8 cellular contexts compared by ENCODE assay signal in genomic region chr3:42013652-42014442, GRCh38. TPM values are rescaled to one million over a fixed set of nuclear protein-coding genes. Genes with fewer than 3 reads are reported as not detected.
A peak's percentile ranks its signal among the peaks of the same experiment; 100 is the strongest.
DNase-seq lines count a peak whose midpoint lies in the region; ATAC-seq lines count a peak whose summit lies in the region.

No MANE protein-coding gene starts in this region.

- 1% methylated on average over 50 to 82 of the region's 110 CpGs for WGBS in mesodermal cell (ENCODE audit: insufficient coverage in 2 of 2), 2 experiments

- peak; percentile 57 for DNase-seq in NCI-H748 (lab: John Stamatoyannopoulos, UW; ENCODE audit: unreplicated experiment)
- no peak for DNase-seq in NCI-H748 treated with DMSO at 0.1 percent for 48 hours (lab: John Stamatoyannopoulos, UW)
- peak; percentile 38 for DNase-seq in dermis blood vessel endothelial cell
- DNase-seq in substantia nigra (lab: John Stamatoyannopoulos, UW), result peak in 18 of 49 donors; percentile 4 to 67 (median 27)

- H3K36me3 ChIP-seq in mesodermal cell (ENCODE audit: control insufficient read depth, insufficient read depth, low read length), result no peaks in the 10 kb centered on the region

- H3K4me3 ChIP-seq in mesodermal cell (ENCODE audit: extremely low read depth, insufficient read depth, low read length, poor library complexity, severe bottlenecking), result peak overlapping the region; percentile 69

- no peaks in the 10 kb centered on the region for H3K9me3 ChIP-seq in mesodermal cell (ENCODE audit: control insufficient read depth, low read length)

- ATAC-seq in HG03159 (IDR thresholded peaks at IDR 0.05; ENCODE audit: unreplicated experiment) (peak; percentile 11), HG02571 (IDR thresholded peaks at IDR 0.05; ENCODE audit: unreplicated experiment) (no peak)
- ATAC-seq in activated CD4-positive, CD25-positive, alpha-beta regulatory T cell treated with anti-CD3 and anti-CD28 coated beads, Interleukin-2, amount 50 U/mL, for 24 hours, result peak; percentile 14 to 19

- peaks cover 3% of the 10 kb centered on the region for H3K4me1 ChIP-seq in mesodermal cell (ENCODE audit: control insufficient read depth, insufficient read depth, low read length, poor library complexity, severe bottlenecking)

- H3K27ac ChIP-seq in mesodermal cell (ENCODE audit: low read depth, low read length, severe bottlenecking) (no peak overlapping the region), substantia nigra (ENCODE audit: low read depth, low read length, poor library complexity, severe bottlenecking) (peak overlapping the region; percentile 53)

RNA-seq across cellular contexts. Expression of gene ULK4, which starts 51.9 kb away (rescaled TPM):
- total RNA-seq in dermis blood vessel endothelial cell, result 6.3 and 25.2 TPM in 2 replicates
- 2.6 TPM for polyA plus RNA-seq in mesodermal cell (2013, experiment 1 of 2)
- 2.6 TPM for polyA plus RNA-seq in mesodermal cell (2013, experiment 2 of 2)
